ENCODE assay signal across 20 cellular contexts in the genomic region with DNA sequence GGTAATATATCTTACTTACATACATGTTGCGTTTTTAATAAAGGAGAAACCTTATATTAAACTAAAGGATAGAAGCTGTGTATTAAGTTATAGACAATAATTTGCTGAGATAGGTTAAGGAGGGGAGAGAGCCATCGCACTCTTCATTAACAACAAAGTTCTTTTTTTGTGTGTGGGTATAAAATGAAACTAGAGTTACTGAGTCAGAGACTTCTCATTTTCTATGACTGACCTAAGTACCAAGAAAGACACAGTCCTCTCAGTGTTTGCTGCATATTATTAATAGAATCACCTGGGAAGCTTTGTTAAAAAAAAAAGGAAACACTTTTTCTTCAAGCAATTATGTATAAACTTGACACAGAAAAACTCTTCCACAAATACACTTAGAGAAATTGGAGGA.
"Had no signal": no experiment of that assay in that cellular context is flagged by ENCODE, and none has a peak within 500 bp of the region (broad histone marks: within the 10 kb centered on the region; RNA-seq: fewer than 3 reads in every experiment).

No MANE protein-coding gene starts in this region.

- DNase-seq: activated naive CD4-positive, alpha-beta T cell; activated T-cell treated with anti-CD3 and anti-CD28 coated beads, Interleukin-2, amount 50 U/mL, for 1 hour; adrenal gland; brain microvascular endothelial cell; caudate nucleus; effector CD8-positive, alpha-beta T cell; erythroblast; foreskin fibroblast; left colon; mesenchymal stem cell; naive B cell; occipital lobe; posterior cingulate gyrus; spleen; stimulated activated CD4-positive, alpha-beta T cell treated with anti-CD3 and anti-CD28 coated beads, Interleukin-4, amount 100 ng/mL, for 1 hour; stimulated activated naive CD4-positive, alpha-beta T cell; testis had no signal

- H3K4me3 ChIP-seq: adrenal gland, ascending aorta, spleen, testis, vagina had no signal

- H3K27ac ChIP-seq: adrenal gland, ascending aorta, brain microvascular endothelial cell, spleen, testis, vagina had no signal

- H3K9me3 ChIP-seq: adrenal gland, ascending aorta, spleen, testis, vagina had no signal

- H3K27me3 ChIP-seq: adrenal gland, ascending aorta, brain microvascular endothelial cell, spleen, testis, vagina had no signal

- ATAC-seq: left colon, WTC11 had no signal

- H3K4me1 ChIP-seq: adrenal gland, ascending aorta, spleen, testis, vagina had no signal

- H3K36me3 ChIP-seq: adrenal gland, ascending aorta, brain microvascular endothelial cell, spleen, vagina had no signal
